18 cellular contexts compared by ENCODE assay signal in the genomic region with DNA sequence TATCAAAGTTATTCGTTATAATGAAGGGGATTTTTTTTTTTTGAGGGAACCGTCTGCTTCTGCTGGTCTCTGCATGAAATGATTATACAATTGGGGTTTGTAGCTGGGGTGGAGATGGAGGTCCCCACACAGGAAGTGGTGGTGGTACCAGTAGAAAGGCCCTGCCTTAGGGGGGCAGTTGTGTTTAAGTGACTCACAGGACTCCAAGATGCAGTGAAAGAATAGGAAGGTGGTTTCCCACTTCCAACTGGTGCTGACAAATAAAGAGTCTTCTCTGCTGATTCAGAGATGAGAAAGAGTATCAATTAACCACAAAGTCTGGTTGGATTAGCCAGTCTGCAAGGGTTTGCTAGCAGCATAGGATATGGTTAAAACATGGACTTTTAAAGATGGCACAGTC.
A peak's percentile ranks its signal among the peaks of the same experiment; 100 is the strongest.
DNase-seq lines count a peak whose midpoint lies in the region; ATAC-seq and TF ChIP-seq lines count a peak whose summit lies in the region.
"Had no signal": no experiment of that assay in that cellular context is flagged by ENCODE, and none has a peak within 500 bp of the region (broad histone marks: within the 10 kb centered on the region; RNA-seq: fewer than 3 reads in every experiment).

No MANE protein-coding gene starts in this region.

- no peak overlapping the region for H3K4me3 Mint-ChIP-seq in activated naive CD4-positive, alpha-beta T cell treated with anti-CD3 and anti-CD28 coated beads, Interleukin-2, amount 50 U/mL, for 24 hours
- H3K4me3 Mint-ChIP-seq in activated naive CD4-positive, alpha-beta T cell treated with anti-CD3 and anti-CD28 coated beads, Interleukin-2, amount 10 ng/mL, durations not matched to agents 7 days and 5 days: no peak overlapping the region
- H3K4me3 Mint-ChIP-seq in activated CD8-positive, alpha-beta memory T cell treated with anti-CD3 and anti-CD28 coated beads, Interleukin-2, amount 10 ng/mL, durations not matched to agents 7 days and 5 days: no peak overlapping the region
- H3K4me3 Mint-ChIP-seq: effector memory CD8-positive, alpha-beta T cell; naive B cell had no signal

- no peak overlapping the region for H3K4me3 ChIP-seq in epithelial cell of proximal tubule (ENCODE audit: low read depth, low read length)
- H3K4me3 ChIP-seq: lung, suprapubic skin had no signal

- no peak for DNase-seq in activated naive CD4-positive, alpha-beta T cell treated with anti-CD3 and anti-CD28 coated beads, Interleukin-2, amount 10 ng/mL, durations not matched to agents 7 days and 5 days
- DNase-seq in T1000 (lab: John Stamatoyannopoulos, UW) (peak; percentile 18), epithelial cell of proximal tubule (ENCODE audit: low read depth) (peak; percentile 64), SK-N-DZ (ENCODE audit: low spot score) (no peak)
- peak; percentile 15 for DNase-seq in stimulated activated CD4-positive, alpha-beta T cell treated with anti-CD3 and anti-CD28 coated beads, Interleukin-4, amount 100 ng/mL, for 24 hours
- no peak for DNase-seq in activated CD8-positive, alpha-beta memory T cell treated with anti-CD3 and anti-CD28 coated beads, Interleukin-2, amount 10 ng/mL, durations not matched to agents 7 days and 5 days
- DNase-seq: AML-193; cerebellar nuclear complex; COR-L47; effector memory CD8-positive, alpha-beta T cell; Kasumi-1; naive B cell; NCI-H69; OCI-M1 had no signal

- H3K4me1 Mint-ChIP-seq in activated naive CD4-positive, alpha-beta T cell treated with anti-CD3 and anti-CD28 coated beads, Interleukin-2, amount 50 U/mL, for 24 hours: peaks cover 30% of the 10 kb centered on the region
- H3K4me1 Mint-ChIP-seq in activated naive CD4-positive, alpha-beta T cell treated with anti-CD3 and anti-CD28 coated beads, Interleukin-2, amount 10 ng/mL, durations not matched to agents 7 days and 5 days: peaks cover 2% of the 10 kb centered on the region
- H3K4me1 Mint-ChIP-seq in activated CD8-positive, alpha-beta memory T cell treated with anti-CD3 and anti-CD28 coated beads, Interleukin-2, amount 10 ng/mL, durations not matched to agents 7 days and 5 days: no peaks in the 10 kb centered on the region
- H3K4me1 Mint-ChIP-seq: naive B cell had no signal

- peaks cover 3% of the 10 kb centered on the region for H3K36me3 Mint-ChIP-seq in activated naive CD4-positive, alpha-beta T cell treated with anti-CD3 and anti-CD28 coated beads, Interleukin-2, amount 50 U/mL, for 24 hours
- no peaks in the 10 kb centered on the region for H3K36me3 Mint-ChIP-seq in activated naive CD4-positive, alpha-beta T cell treated with anti-CD3 and anti-CD28 coated beads, Interleukin-2, amount 10 ng/mL, durations not matched to agents 7 days and 5 days
- no peaks in the 10 kb centered on the region for H3K36me3 Mint-ChIP-seq in activated CD8-positive, alpha-beta memory T cell treated with anti-CD3 and anti-CD28 coated beads, Interleukin-2, amount 10 ng/mL, durations not matched to agents 7 days and 5 days
- H3K36me3 Mint-ChIP-seq: naive B cell had no signal

- H3K27ac Mint-ChIP-seq in activated naive CD4-positive, alpha-beta T cell treated with anti-CD3 and anti-CD28 coated beads, Interleukin-2, amount 50 U/mL, for 24 hours: peak overlapping the region; percentile 69
- no peak overlapping the region for H3K27ac Mint-ChIP-seq in activated naive CD4-positive, alpha-beta T cell treated with anti-CD3 and anti-CD28 coated beads, Interleukin-2, amount 10 ng/mL, durations not matched to agents 7 days and 5 days
- no peak overlapping the region for H3K27ac Mint-ChIP-seq in activated CD8-positive, alpha-beta memory T cell treated with anti-CD3 and anti-CD28 coated beads, Interleukin-2, amount 10 ng/mL, durations not matched to agents 7 days and 5 days
- H3K27ac Mint-ChIP-seq: effector memory CD8-positive, alpha-beta T cell; naive B cell had no signal

- ATAC-seq in activated CD8-positive, alpha-beta memory T cell treated with anti-CD3 and anti-CD28 coated beads, Interleukin-2, amount 10 ng/mL, durations not matched to agents 7 days and 5 days: no peak
- no peak for ATAC-seq in HG02981 (IDR thresholded peaks at IDR 0.05; ENCODE audit: unreplicated experiment)
- ATAC-seq: effector memory CD8-positive, alpha-beta T cell had no signal

- no peak for TF ChIP-seq CTCF in epithelial cell of proximal tubule (conservative IDR thresholded peaks at IDR 0.05; ENCODE audit: low read depth, low read length)

- H3K9me3 Mint-ChIP-seq in activated naive CD4-positive, alpha-beta T cell treated with anti-CD3 and anti-CD28 coated beads, Interleukin-2, amount 50 U/mL, for 24 hours: peaks cover 10% of the 10 kb centered on the region
- H3K9me3 Mint-ChIP-seq in activated naive CD4-positive, alpha-beta T cell treated with anti-CD3 and anti-CD28 coated beads, Interleukin-2, amount 10 ng/mL, durations not matched to agents 7 days and 5 days: no peaks in the 10 kb centered on the region
- no peaks in the 10 kb centered on the region for H3K9me3 Mint-ChIP-seq in activated CD8-positive, alpha-beta memory T cell treated with anti-CD3 and anti-CD28 coated beads, Interleukin-2, amount 10 ng/mL, durations not matched to agents 7 days and 5 days (ENCODE audit: low read depth)

- H3K27me3 Mint-ChIP-seq in activated naive CD4-positive, alpha-beta T cell treated with anti-CD3 and anti-CD28 coated beads, Interleukin-2, amount 50 U/mL, for 24 hours: no peaks in the 10 kb centered on the region
- H3K27me3 Mint-ChIP-seq in activated naive CD4-positive, alpha-beta T cell treated with anti-CD3 and anti-CD28 coated beads, Interleukin-2, amount 10 ng/mL, durations not matched to agents 7 days and 5 days: no peaks in the 10 kb centered on the region
- no peaks in the 10 kb centered on the region for H3K27me3 Mint-ChIP-seq in activated CD8-positive, alpha-beta memory T cell treated with anti-CD3 and anti-CD28 coated beads, Interleukin-2, amount 10 ng/mL, durations not matched to agents 7 days and 5 days
- H3K27me3 Mint-ChIP-seq: effector memory CD8-positive, alpha-beta T cell; naive B cell had no signal

- CTCF ChIA-PET in activated naive CD4-positive, alpha-beta T cell treated with anti-CD3 and anti-CD28 coated beads, Interleukin-2, amount 10 ng/mL, durations not matched to agents 7 days and 5 days (lab: Charles Lee): no interaction called here
- CTCF ChIA-PET in activated CD8-positive, alpha-beta memory T cell treated with anti-CD3 and anti-CD28 coated beads, Interleukin-2, amount 10 ng/mL, durations not matched to agents 7 days and 5 days (lab: Charles Lee): no interaction called here

Comparison
In these comparisons a context has a peak if more than half of its experiments do, and no peak if none do; other contexts are left out.
1. DNase-seq: peak in T1000 (single experiment), epithelial cell of proximal tubule (single experiment) and stimulated activated CD4-positive, alpha-beta T cell treated with anti-CD3 and anti-CD28 coated beads, Interleukin-4, amount 100 ng/mL, for 24 hours (single experiment); none in activated naive CD4-positive, alpha-beta T cell treated with anti-CD3 and anti-CD28 coated beads, Interleukin-2, amount 10 ng/mL, durations not matched to agents 7 days and 5 days (single experiment), SK-N-DZ (single experiment) and activated CD8-positive, alpha-beta memory T cell treated with anti-CD3 and anti-CD28 coated beads, Interleukin-2, amount 10 ng/mL, durations not matched to agents 7 days and 5 days (single experiment).